In the genomic region with DNA sequence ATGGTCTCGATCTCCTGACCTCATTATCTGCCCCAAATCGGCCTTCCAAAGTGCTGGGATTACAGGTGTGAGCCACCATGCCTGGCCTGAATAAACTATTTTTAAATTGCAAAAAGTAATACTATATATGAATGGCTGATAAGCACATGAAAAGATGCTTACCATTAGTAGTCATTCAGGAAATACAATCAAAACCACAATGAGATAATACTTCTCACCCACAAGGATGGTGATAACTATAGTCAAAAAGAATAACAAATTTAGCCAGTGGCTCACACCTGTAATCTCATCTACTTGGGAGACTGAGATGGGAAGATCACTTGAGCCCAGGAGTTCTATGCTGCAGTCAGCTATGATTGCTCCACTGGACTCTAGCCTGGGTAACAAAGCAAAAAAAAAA, we compare ENCODE assay signal across 12 cellular contexts. TPM values are rescaled to one million over a fixed set of nuclear protein-coding genes. Genes with fewer than 3 reads are reported as not detected.
DNase-seq lines count a peak whose midpoint lies in the region; ATAC-seq lines count a peak whose summit lies in the region.
"Had no signal": no experiment of that assay in that cellular context is flagged by ENCODE, and none has a peak within 500 bp of the region (broad histone marks: within the 10 kb centered on the region; RNA-seq: fewer than 3 reads in every experiment).

No MANE protein-coding gene starts in this region.

- H3K4me1 Mint-ChIP-seq in activated T-cell treated with anti-CD3 and anti-CD28 coated beads, Interleukin-2, amount 50 U/mL, for 72 hours (ENCODE audit: low read depth) = peaks cover 35% of the 10 kb centered on the region
- peaks cover 35 to 48% (median 44%) of the 10 kb centered on the region in 3 donors for H3K4me1 Mint-ChIP-seq in T-cell
- H3K4me1 Mint-ChIP-seq in stimulated activated effector memory CD8-positive, alpha-beta T cell treated with anti-CD3 and anti-CD28 coated beads, Interleukin-12 subunit alpha, Interleukin-12 subunit beta, amount 100 ng/mL, for 72 hours = peaks cover 40% of the 10 kb centered on the region

- H3K27me3 Mint-ChIP-seq in activated T-cell treated with anti-CD3 and anti-CD28 coated beads, Interleukin-2, amount 50 U/mL, for 72 hours (ENCODE audit: low read depth) = no peaks in the 10 kb centered on the region
- no peaks in the 10 kb centered on the region for H3K27me3 Mint-ChIP-seq in T-cell

- no peak for DNase-seq in activated T-cell treated with anti-CD3 and anti-CD28 coated beads, Interleukin-2, amount 50 U/mL, for 72 hours
- no peak for DNase-seq in activated T-cell treated with anti-CD3 and anti-CD28 coated beads for 4 hours
- no peak for DNase-seq in T-cell
- DNase-seq in central memory CD4-positive, alpha-beta T cell = peak; percentile 36
- DNase-seq in stimulated activated effector memory CD8-positive, alpha-beta T cell treated with anti-CD3 and anti-CD28 coated beads, Interleukin-12 subunit alpha, Interleukin-12 subunit beta, amount 100 ng/mL, for 72 hours (ENCODE audit: low spot score in 2 of 2) = no peak
- no peak for DNase-seq in NCI-H510A treated with DMSO at 0.1 percent for 48 hours (lab: John Stamatoyannopoulos, UW)
- DNase-seq: KG1, NCI-H1048, NCI-H146, NCI-H2081 treated with DMSO at 0.1 percent for 48 hours, NCI-H526 treated with DMSO at 0.1 percent for 48 hours had no signal

- H3K27ac Mint-ChIP-seq in activated T-cell treated with anti-CD3 and anti-CD28 coated beads, Interleukin-2, amount 50 U/mL, for 72 hours = peak overlapping the region; percentile 91
- peak overlapping the region; percentile 61 to 70 for H3K27ac Mint-ChIP-seq in T-cell
- peak overlapping the region; percentile 18 for H3K27ac Mint-ChIP-seq in stimulated activated effector memory CD8-positive, alpha-beta T cell treated with anti-CD3 and anti-CD28 coated beads, Interleukin-12 subunit alpha, Interleukin-12 subunit beta, amount 100 ng/mL, for 72 hours

- CTCF ChIA-PET in T-cell (lab: Charles Lee) = interaction anchor here in 1 of 2 donors (0.6 kb wide), 2 partner anchors 243 to 623 kb away, joined by 3 to 4 read pairs; no protein-coding TSS in a partner anchor

- ATAC-seq in activated T-cell treated with anti-CD3 and anti-CD28 coated beads, Interleukin-2, amount 50 U/mL, for 72 hours (replicated peaks in 1 of 2) = peak; percentile 37 to 40
- ATAC-seq in T-cell (replicated peaks in 1 of 4) = peak in 2 of 4 experiments; percentile 43 to 48
- ATAC-seq in stimulated activated effector memory CD8-positive, alpha-beta T cell treated with anti-CD3 and anti-CD28 coated beads, Interleukin-12 subunit alpha, Interleukin-12 subunit beta, amount 100 ng/mL, for 72 hours = peak; percentile 76
- no peak for ATAC-seq in HG03097 (IDR thresholded peaks at IDR 0.05; ENCODE audit: low FRiP score, unreplicated experiment)

- H3K9me3 Mint-ChIP-seq in activated T-cell treated with anti-CD3 and anti-CD28 coated beads, Interleukin-2, amount 50 U/mL, for 72 hours = no peaks in the 10 kb centered on the region
- H3K9me3 Mint-ChIP-seq in T-cell = no peaks in the 10 kb centered on the region
- no peaks in the 10 kb centered on the region for H3K9me3 Mint-ChIP-seq in stimulated activated effector memory CD8-positive, alpha-beta T cell treated with anti-CD3 and anti-CD28 coated beads, Interleukin-12 subunit alpha, Interleukin-12 subunit beta, amount 100 ng/mL, for 72 hours

- H3K36me3 Mint-ChIP-seq in activated T-cell treated with anti-CD3 and anti-CD28 coated beads, Interleukin-2, amount 50 U/mL, for 72 hours (ENCODE audit: insufficient read depth in 2 of 2) = peaks cover 1 to 3% of the 10 kb centered on the region in 2 donors
- H3K36me3 Mint-ChIP-seq in T-cell = no peaks in the 10 kb centered on the region
- peaks cover 23% of the 10 kb centered on the region for H3K36me3 Mint-ChIP-seq in stimulated activated effector memory CD8-positive, alpha-beta T cell treated with anti-CD3 and anti-CD28 coated beads, Interleukin-12 subunit alpha, Interleukin-12 subunit beta, amount 100 ng/mL, for 72 hours

- H3K4me3 Mint-ChIP-seq in activated T-cell treated with anti-CD3 and anti-CD28 coated beads, Interleukin-2, amount 50 U/mL, for 72 hours = peak overlapping the region in 1 of 2 donors; percentile 45
- peak overlapping the region in 1 of 3 donors; percentile 33 for H3K4me3 Mint-ChIP-seq in T-cell
- H3K4me3 Mint-ChIP-seq in stimulated activated effector memory CD8-positive, alpha-beta T cell treated with anti-CD3 and anti-CD28 coated beads, Interleukin-12 subunit alpha, Interleukin-12 subunit beta, amount 100 ng/mL, for 72 hours = no peak overlapping the region

- POLR2A ChIA-PET in T-cell (lab: Charles Lee) = interaction anchor here (0.6 kb wide), 2 partner anchors 24 to 26 kb away, joined by 3 to 6 read pairs; a partner anchor contains a TSS

RNA-seq across cellular contexts. Expression of a gene that starts 2.4 kb away (rescaled TPM):
- 10 to 100 TPM; 32.7 to 35.1 TPM for total RNA-seq in activated T-cell treated with anti-CD3 and anti-CD28 coated beads, Interleukin-2, amount 50 U/mL, for 72 hours
- total RNA-seq in T-cell = 10 to 100 TPM; 10.9 to 20.5 (median 18.8) TPM

RNA-seq across cellular contexts. Expression of a gene that starts 23.9 kb away (rescaled TPM):
- total RNA-seq in activated T-cell treated with anti-CD3 and anti-CD28 coated beads, Interleukin-2, amount 50 U/mL, for 72 hours = 10 to 100 TPM; 34.9 to 46.8 TPM
- total RNA-seq in T-cell = 10 to 100 TPM; 71.0 to 91.1 (median 85.4) TPM

RNA-seq across cellular contexts. Expression of a gene that starts 48.0 kb away (rescaled TPM):
- total RNA-seq in activated T-cell treated with anti-CD3 and anti-CD28 coated beads, Interleukin-2, amount 50 U/mL, for 72 hours = 100 to 1,000 TPM; 124 to 126 TPM
- total RNA-seq in T-cell = 10 to 100 TPM; 39.5 to 84.4 (median 74.8) TPM

Comparison
In these comparisons a context has a peak if more than half of its experiments do, and no peak if none do; other contexts are left out.
1. H3K27ac Mint-ChIP-seq: peak in every context shown above with its lines; median percentile 91 in activated T-cell treated with anti-CD3 and anti-CD28 coated beads, Interleukin-2, amount 50 U/mL, for 72 hours; 66 in T-cell; 18 in stimulated activated effector memory CD8-positive, alpha-beta T cell treated with anti-CD3 and anti-CD28 coated beads, Interleukin-12 subunit alpha, Interleukin-12 subunit beta, amount 100 ng/mL, for 72 hours.